In genomic region chr2:10977003-10977402, GRCh38 we compare ENCODE assay signal across 15 cellular contexts.
A peak's percentile ranks its signal among the peaks of the same experiment; 100 is the strongest.
DNase-seq lines count a peak whose midpoint lies in the region; ATAC-seq and TF ChIP-seq lines count a peak whose summit lies in the region.
"Had no signal": no experiment of that assay in that cellular context is flagged by ENCODE, and none has a peak within 500 bp of the region (broad histone marks: within the 10 kb centered on the region; RNA-seq: fewer than 3 reads in every experiment).

No MANE protein-coding gene starts in this region.

- TF ChIP-seq CTCF in esophagus squamous epithelium (IDR thresholded peaks at IDR 0.05) = no peak

- DNase-seq in AG08396 (ENCODE audit: low spot score) (peak; percentile 18), H7 (peak; percentile 59), SJCRH30 (peak; percentile 19 to 53), left lobe of liver (ENCODE audit: low spot score) (no peak), esophagus squamous epithelium (lab: John Stamatoyannopoulos, UW) (no peak), GDM1 (lab: John Stamatoyannopoulos, UW) (no peak)
- DNase-seq: activated CD4-positive, CD25-positive, alpha-beta regulatory T cell; activated T-cell treated with anti-CD3 and anti-CD28 coated beads, Interleukin-2, amount 50 U/mL, for 24 hours; heart left ventricle; MM.1S; NCI-H510A; occipital lobe; SHP77 treated with DMSO at 0.1 percent for 48 hours had no signal

- no peaks in the 10 kb centered on the region for H3K27me3 ChIP-seq in H7 (ENCODE audit: control insufficient read depth, insufficient read depth, low read length)
- peaks cover 21% of the 10 kb centered on the region for H3K27me3 ChIP-seq in SJCRH30
- H3K27me3 ChIP-seq in esophagus squamous epithelium = peaks cover 0 to 18% (median 0%) of the 10 kb centered on the region in 4 donors

- H3K27ac ChIP-seq in SJCRH30 = no peak overlapping the region
- no peak overlapping the region for H3K27ac ChIP-seq in esophagus squamous epithelium

- 50 to 51% methylated on average over 9 of the region's 9 CpGs for WGBS in esophagus squamous epithelium, 2 donors

- H3K4me3 ChIP-seq in H7 (ENCODE audit: insufficient read depth, low read depth, low read length) = no peak overlapping the region
- H3K4me3 ChIP-seq in SJCRH30 = no peak overlapping the region; the same call in 1 of the 2 replicates
- no peak overlapping the region for H3K4me3 ChIP-seq in esophagus squamous epithelium

- H3K9me3 ChIP-seq in SJCRH30 (replicated peaks) (no peaks in the 10 kb centered on the region), esophagus squamous epithelium (no peaks in the 10 kb centered on the region)
- H3K9me3 ChIP-seq: heart left ventricle had no signal

- H3K4me1 ChIP-seq in SJCRH30 (0 out of 2 replicates have a peak, but pooled peaks cover 7% of the 10 kb centered on the region), esophagus squamous epithelium (no peaks in the 10 kb centered on the region)

- TF ChIP-seq POLR2A in esophagus squamous epithelium (IDR thresholded peaks at IDR 0.05) = no peak

- intact Hi-C loops in esophagus squamous epithelium (cut with DNase I) = no loop called here

- peak; percentile 18 for ATAC-seq in left lobe of liver
- no peak for ATAC-seq in HG03571 (IDR thresholded peaks at IDR 0.05; ENCODE audit: unreplicated experiment)
- no peak for ATAC-seq in HG03196 (IDR thresholded peaks at IDR 0.05; ENCODE audit: unreplicated experiment)

- no peaks in the 10 kb centered on the region for H3K36me3 ChIP-seq in H7 (replicated peaks; ENCODE audit: control insufficient read depth, insufficient read depth, low read length)
- H3K36me3 ChIP-seq in SJCRH30 = no peaks in the 10 kb centered on the region
- no peaks in the 10 kb centered on the region for H3K36me3 ChIP-seq in esophagus squamous epithelium
- H3K36me3 ChIP-seq: heart left ventricle had no signal

Comparison
In these comparisons a context has a peak if more than half of its experiments do, and no peak if none do; other contexts are left out.
1. DNase-seq: peak in AG08396 (single experiment), H7 (single experiment) and SJCRH30 (2 of 2); none in left lobe of liver (single experiment), esophagus squamous epithelium (single experiment) and GDM1 (single experiment).